In genomic region chr1:196317535-196318522, GRCh38 we compare ENCODE assay signal across 8 cellular contexts.
DNase-seq lines count a peak whose midpoint lies in the region; ATAC-seq, FAIRE-seq and TF ChIP-seq lines count a peak whose summit lies in the region.

No MANE protein-coding gene starts in this region.

- no peaks in the 10 kb centered on the region for H3K9me3 ChIP-seq in A549

- no peak overlapping the region for H3K27ac Mint-ChIP-seq in osteocyte (ENCODE audit: unreplicated experiment)
- no peak overlapping the region for H3K27ac Mint-ChIP-seq in activated T-helper 1 cell treated with anti-CD3 and anti-CD28 coated beads, Interleukin-12 subunit alpha, Interleukin-12 subunit beta, Interleukin-2, Interleukin-4 antibody, amounts not matched to agents 30 ng/mL and 10 ng/mL and 1 ng/mL, durations not matched to agents 14 hours and 24 hours and 36 hours

- no peak for FAIRE-seq in A549 (lab: Jason Lieb, UNC)

- no peak for TF ChIP-seq POLR2A in A549 (IDR thresholded peaks at IDR 0.05; ENCODE audit: low read length)

- ATAC-seq in A549: peak in 1 of 2 experiments; percentile 78; a peak in 4 of 6 replicates

- TF ChIP-seq EP300 in A549 (IDR thresholded peaks at IDR 0.05): no peak

- H3K4me3 ChIP-seq in A549 (no peak overlapping the region), dorsolateral prefrontal cortex (no peak overlapping the region)

- H3K36me3 Mint-ChIP-seq in osteocyte (ENCODE audit: unreplicated experiment): peaks cover 11% of the 10 kb centered on the region
- no peaks in the 10 kb centered on the region for H3K36me3 Mint-ChIP-seq in activated T-helper 1 cell treated with anti-CD3 and anti-CD28 coated beads, Interleukin-12 subunit alpha, Interleukin-12 subunit beta, Interleukin-2, Interleukin-4 antibody, amounts not matched to agents 30 ng/mL and 10 ng/mL and 1 ng/mL, durations not matched to agents 14 hours and 24 hours and 36 hours (ENCODE audit: low read depth)

- CTCF ChIA-PET in A549 (lab: Yijun Ruan, JAX): interaction anchor here (0.6 to 2.3 kb wide), 13 partner anchors 9 to 409 kb away, joined by 3 to 11 read pairs (median 3); no protein-coding TSS in a partner anchor

- H3K9me3 Mint-ChIP-seq in osteocyte (ENCODE audit: unreplicated experiment): no peaks in the 10 kb centered on the region
- no peaks in the 10 kb centered on the region for H3K9me3 Mint-ChIP-seq in activated T-helper 1 cell treated with anti-CD3 and anti-CD28 coated beads, Interleukin-12 subunit alpha, Interleukin-12 subunit beta, Interleukin-2, Interleukin-4 antibody, amounts not matched to agents 30 ng/mL and 10 ng/mL and 1 ng/mL, durations not matched to agents 14 hours and 24 hours and 36 hours

- no peaks in the 10 kb centered on the region for H3K27me3 ChIP-seq in dorsolateral prefrontal cortex

- intact Hi-C loops in dorsolateral prefrontal cortex (cut with DNase I): loop anchor here in 1 of 2 donors (5.0 kb wide), 1 partner anchor 344 kb away; no protein-coding TSS in a partner anchor
- intact Hi-C loops in activated T-helper 1 cell treated with anti-CD3 and anti-CD28 coated beads, Interleukin-12 subunit alpha, Interleukin-12 subunit beta, Interleukin-2, Interleukin-4 antibody, amounts not matched to agents 30 ng/mL and 10 ng/mL and 1 ng/mL, durations not matched to agents 14 hours and 24 hours and 36 hours (cut with micrococcal nuclease): loop anchor here (2.0 kb wide), 1 partner anchor 343 kb away; no protein-coding TSS in a partner anchor

- POLR2A ChIA-PET in A549 (lab: Yijun Ruan, JAX): no interaction called here

- WGBS in A549 (ENCODE audit: missing lambda C conversion rate): 35% methylated on average over 8 of the region's 8 CpGs

- no peak overlapping the region for H3K4me2 ChIP-seq in A549

- H3K4me1 Mint-ChIP-seq in osteocyte (ENCODE audit: unreplicated experiment): peaks cover under 1% of the 10 kb centered on the region
- H3K4me1 Mint-ChIP-seq in activated T-helper 1 cell treated with anti-CD3 and anti-CD28 coated beads, Interleukin-12 subunit alpha, Interleukin-12 subunit beta, Interleukin-2, Interleukin-4 antibody, amounts not matched to agents 30 ng/mL and 10 ng/mL and 1 ng/mL, durations not matched to agents 14 hours and 24 hours and 36 hours (ENCODE audit: low read depth): no peaks in the 10 kb centered on the region

- H3K27me3 Mint-ChIP-seq in osteocyte (ENCODE audit: unreplicated experiment): no peaks in the 10 kb centered on the region
- H3K27me3 Mint-ChIP-seq in activated T-helper 1 cell treated with anti-CD3 and anti-CD28 coated beads, Interleukin-12 subunit alpha, Interleukin-12 subunit beta, Interleukin-2, Interleukin-4 antibody, amounts not matched to agents 30 ng/mL and 10 ng/mL and 1 ng/mL, durations not matched to agents 14 hours and 24 hours and 36 hours (ENCODE audit: insufficient read depth): no peaks in the 10 kb centered on the region

- DNase-seq in A549 (ENCODE audit: low read depth in 1 of 2, low spot score in 1 of 2) (peak; percentile 0 to 58), NCI-H748 (lab: John Stamatoyannopoulos, UW; ENCODE audit: unreplicated experiment) (peak; percentile 46), dorsolateral prefrontal cortex (peak in 6 of 10 donors; percentile 31 to 47 (median 43)), osteocyte (ENCODE audit: extremely low spot score, unreplicated experiment) (no peak), activated gamma-delta T cell (lab: John Stamatoyannopoulos, UW) (no peak), NCI-H187 treated with DMSO at 0.1 percent for 48 hours (lab: John Stamatoyannopoulos, UW) (no peak)
- DNase-seq in activated T-helper 1 cell treated with anti-CD3 and anti-CD28 coated beads, Interleukin-12 subunit alpha, Interleukin-12 subunit beta, Interleukin-2, Interleukin-4 antibody, amounts not matched to agents 30 ng/mL and 10 ng/mL and 1 ng/mL, durations not matched to agents 14 hours and 24 hours and 36 hours (ENCODE audit: low spot score): no peak

- peak; percentile 68 to 80 for TF ChIP-seq RAD21 in A549 (conservative IDR thresholded peaks at IDR 0.05 in 1 of 2, IDR thresholded peaks at IDR 0.05 in 1 of 2)

- H3K27ac ChIP-seq in A549 (no peak overlapping the region), dorsolateral prefrontal cortex (no peak overlapping the region)

- no peaks in the 10 kb centered on the region for H3K4me1 ChIP-seq in A549

- peak; percentile 71 for TF ChIP-seq CTCF in A549 (IDR thresholded peaks at IDR 0.05)
- peak; percentile 42 for TF ChIP-seq CTCF in GM12873 (IDR thresholded peaks at IDR 0.05; ENCODE audit: insufficient read depth, low read depth, low read length, missing control alignments)
- TF ChIP-seq CTCF in dorsolateral prefrontal cortex (IDR thresholded peaks at IDR 0.05 in 54 of 56, conservative IDR thresholded peaks at IDR 0.05 in 2 of 56; ENCODE audit: low read depth in 1 of 56, partially characterized antibody in 56 of 56): peak in 55 of 56 donors; percentile 26 to 80 (median 60)
- TF ChIP-seq CTCF in osteocyte (IDR thresholded peaks at IDR 0.05): peak; percentile 86

- H3K4me3 Mint-ChIP-seq in osteocyte (ENCODE audit: unreplicated experiment): no peak overlapping the region
- no peak overlapping the region for H3K4me3 Mint-ChIP-seq in activated T-helper 1 cell treated with anti-CD3 and anti-CD28 coated beads, Interleukin-12 subunit alpha, Interleukin-12 subunit beta, Interleukin-2, Interleukin-4 antibody, amounts not matched to agents 30 ng/mL and 10 ng/mL and 1 ng/mL, durations not matched to agents 14 hours and 24 hours and 36 hours

TF ChIP-seq in A549, 52 proteins besides CTCF, POLR2A, EP300 and RAD21:
- no peak for TF ChIP-seq REST (IDR thresholded peaks at IDR 0.05)
- TF ChIP-seq SMC3 (IDR thresholded peaks at IDR 0.05): peak; percentile 81
- no peak for TF ChIP-seq POLR2AphosphoS2 (conservative IDR thresholded peaks at IDR 0.05; ENCODE audit: low read length)
- TF ChIP-seq RARB (CRISPR knock-in tag; IDR thresholded peaks at IDR 0.05): no peak
- no peak for TF ChIP-seq NR3C1 (IDR thresholded peaks at IDR 0.05)

Comparison
In these comparisons a context has a peak if more than half of its experiments do, and no peak if none do; other contexts are left out.
1. DNase-seq: peak in A549 (2 of 2), NCI-H748 (single experiment) and dorsolateral prefrontal cortex (6 of 10); none in osteocyte (single experiment), activated gamma-delta T cell (single experiment), activated T-helper 1 cell treated with anti-CD3 and anti-CD28 coated beads, Interleukin-12 subunit alpha, Interleukin-12 subunit beta, Interleukin-2, Interleukin-4 antibody, amounts not matched to agents 30 ng/mL and 10 ng/mL and 1 ng/mL, durations not matched to agents 14 hours and 24 hours and 36 hours (single experiment) and NCI-H187 treated with DMSO at 0.1 percent for 48 hours (single experiment).
2. Peak in every context shown above with its lines, with median percentiles within 50 percentile points of each other: CTCF ChIP-seq.